In genomic region chr9:68338000-68338399, GRCh38 we compare ENCODE assay signal across 6 cellular contexts. TPM values are rescaled to one million over a fixed set of nuclear protein-coding genes. Genes with fewer than 3 reads are reported as not detected.
"Had no signal": no experiment of that assay in that cellular context is flagged by ENCODE, and none has a peak within 500 bp of the region (broad histone marks: within the 10 kb centered on the region; RNA-seq: fewer than 3 reads in every experiment).

No MANE protein-coding gene starts in this region.

RNA-seq across cellular contexts. Expression of gene PGM5, which starts 18.4 kb away (rescaled TPM):
- total RNA-seq: HepG2 had no signal
- polyA plus RNA-seq: HepG2, IgD-negative memory B cell had no signal

RNA-seq across cellular contexts. Expression of gene FOXD4L3, which starts 35.3 kb away (rescaled TPM):
- total RNA-seq: HepG2, HT-29, HT1080, IMR-90 had no signal
- polyA plus RNA-seq: IgD-negative memory B cell, IMR-90, K562 had no signal
